In the genomic region with DNA sequence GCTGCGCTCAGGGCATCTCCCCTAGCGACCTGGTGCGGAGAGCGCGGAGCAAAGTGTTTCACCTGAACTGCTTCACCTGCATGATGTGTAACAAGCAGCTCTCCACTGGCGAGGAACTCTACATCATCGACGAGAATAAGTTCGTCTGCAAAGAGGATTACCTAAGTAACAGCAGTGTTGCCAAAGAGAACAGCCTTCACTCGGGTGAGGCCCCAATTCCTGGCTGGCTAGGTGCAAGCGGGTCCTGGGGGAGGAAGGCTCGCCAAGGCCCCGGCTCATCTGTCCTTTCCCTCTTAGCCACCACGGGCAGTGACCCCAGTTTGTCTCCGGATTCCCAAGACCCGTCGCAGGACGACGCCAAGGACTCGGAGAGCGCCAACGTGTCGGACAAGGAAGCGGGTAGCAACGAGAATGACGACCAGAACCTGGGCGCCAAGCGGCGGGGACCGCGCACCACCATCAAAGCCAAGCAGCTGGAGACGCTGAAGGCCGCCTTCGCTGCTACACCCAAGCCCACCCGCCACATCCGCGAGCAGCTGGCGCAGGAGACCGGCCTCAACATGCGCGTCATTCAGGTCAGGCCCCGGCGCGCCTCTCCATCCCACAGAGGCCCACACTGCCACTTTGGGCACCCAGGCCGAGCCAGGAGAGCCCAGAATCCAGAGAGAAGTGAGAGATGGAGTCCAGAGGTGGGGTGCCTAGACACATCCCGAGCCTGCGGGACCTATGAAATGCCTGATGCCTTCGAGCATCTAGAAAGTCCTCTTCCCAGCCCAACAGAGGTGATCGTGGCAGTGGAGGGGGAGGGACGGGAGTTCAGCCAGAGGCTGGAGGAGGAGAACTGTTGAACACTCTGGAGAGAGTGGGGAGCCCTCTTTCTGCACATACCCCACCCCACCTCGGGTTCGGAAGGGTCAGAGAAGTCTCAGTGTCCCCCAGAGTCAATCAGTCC, we compare ENCODE assay signal across 23 cellular contexts. TPM values are rescaled to one million over a fixed set of nuclear protein-coding genes. Genes with fewer than 3 reads are reported as not detected.
DNase-seq lines count a peak whose midpoint lies in the region; ATAC-seq, FAIRE-seq and TF ChIP-seq lines count a peak whose summit lies in the region.
"Had no signal": no experiment of that assay in that cellular context is flagged by ENCODE, and none has a peak within 500 bp of the region (broad histone marks: within the 10 kb centered on the region; RNA-seq: fewer than 3 reads in every experiment).

No MANE protein-coding gene starts in this region.

- no peak overlapping the region for H3K9ac ChIP-seq in H1 (replicated peaks in 1 of 4; ENCODE audit: extremely low read depth in 1 of 4, low read depth in 3 of 4, low read length in 3 of 4)
- H3K9ac ChIP-seq: KMS-11 had no signal

- TF ChIP-seq POLR2A in H1 (IDR thresholded peaks at IDR 0.05; ENCODE audit: control extremely low read depth in 1 of 2, low read depth in 2 of 2, low read length in 2 of 2) = no peak
- no peak for TF ChIP-seq POLR2A in GM18505 (IDR thresholded peaks at IDR 0.05; ENCODE audit: borderline replicate concordance, extremely low read depth, insufficient read depth, insufficient read length)

- H3K9me3 ChIP-seq in H1 (ENCODE audit: insufficient read depth in 2 of 2, low read depth in 1 of 2, low read length in 1 of 2) = no peaks in the 10 kb centered on the region; a peak in 1 of 4 replicates
- H3K9me3 ChIP-seq in naive thymus-derived CD4-positive, alpha-beta T cell (ENCODE audit: control insufficient read depth in 2 of 3, low read length in 3 of 3) = no peaks in the 10 kb centered on the region
- H3K9me3 ChIP-seq: body of pancreas, gastroesophageal sphincter, thyroid gland had no signal

- H2AK5ac ChIP-seq in H1 (ENCODE audit: low read depth, low read length) = peak overlapping the region; percentile 44; the same call in 1 of the 2 replicates

- H3K14ac ChIP-seq in H1 (ENCODE audit: insufficient read length) = no peak overlapping the region

- peak overlapping the region in 5 of 10 donors; percentile 13 to 69 (median 34) for H3K4me3 Mint-ChIP-seq in naive thymus-derived CD4-positive, alpha-beta T cell
- H3K4me3 Mint-ChIP-seq: activated naive CD8-positive, alpha-beta T cell treated with anti-CD3 and anti-CD28 coated beads for 36 hours; dendritic cell treated with granulocyte-macrophage colony-stimulating factor and Interleukin-4, amounts not matched to agents 40 ng/mL and 50 ng/mL, for 4 days had no signal

- WGBS in H1 (ENCODE audit: extremely low coverage in 1 of 2, insufficient coverage in 1 of 2, insufficient read length in 1 of 2, insufficient replicate concordance in 2 of 2, low coverage in 1 of 2, low lambda C conversion rate in 2 of 2, missing lambda C conversion rate in 1 of 2), 2 experiments = 2% methylated on average over 47 of the region's 52 CpGs; no CpG with 5 or more reads in 1 of the 2 experiments

- peaks cover 0 to 6% (median 2%) of the 10 kb centered on the region in 11 donors for H3K9me3 Mint-ChIP-seq in naive thymus-derived CD4-positive, alpha-beta T cell
- H3K9me3 Mint-ChIP-seq: activated naive CD8-positive, alpha-beta T cell treated with anti-CD3 and anti-CD28 coated beads for 36 hours; dendritic cell treated with granulocyte-macrophage colony-stimulating factor and Interleukin-4, amounts not matched to agents 40 ng/mL and 50 ng/mL, for 4 days; T-helper 2 cell treated with Interferon-gamma antibody and Interleukin-4, amounts not matched to agents 5 μg/mL and 100 μg/mL, for 36 hours had no signal

- no peak overlapping the region for H3K4ac ChIP-seq in H1 (replicated peaks; ENCODE audit: insufficient read length, low read depth, low read length)

- no peak overlapping the region for H2BK5ac ChIP-seq in H1 (ENCODE audit: low read depth, low read length)

- no peak overlapping the region for H3K27ac ChIP-seq in H1 (ENCODE audit: low read depth, low read length)
- H3K27ac ChIP-seq in naive thymus-derived CD4-positive, alpha-beta T cell (ENCODE audit: low read depth, low read length) = no peak overlapping the region
- H3K27ac ChIP-seq: body of pancreas, gastroesophageal sphincter, HL-60, KMS-11, thyroid gland had no signal

- peak overlapping the region; percentile 5; the same call in 1 of the 2 replicates for H3K4me3 ChIP-seq in H7 (ENCODE audit: insufficient read depth, low read depth, low read length)
- peak overlapping the region in 2 of 4 experiments; percentile 5 to 44; a peak in 3 of 8 replicates for H3K4me3 ChIP-seq in H1 (ENCODE audit: extremely low read depth in 1 of 4, insufficient read depth in 2 of 4, low read depth in 3 of 4, low read length in 4 of 4)
- H3K4me3 ChIP-seq in naive thymus-derived CD4-positive, alpha-beta T cell (ENCODE audit: low read length) = no peak overlapping the region
- H3K4me3 ChIP-seq: body of pancreas, gastroesophageal sphincter, lung, thyroid gland had no signal

- H4K91ac ChIP-seq in H1 (replicated peaks; ENCODE audit: insufficient read length, low read length) = no peak overlapping the region

- H2BK20ac ChIP-seq in H1 (ENCODE audit: low read length) = peak overlapping the region; percentile 40; the same call in 1 of the 2 replicates

- H2BK15ac ChIP-seq in H1 (ENCODE audit: low read length) = peak overlapping the region; percentile 95; the same call in 1 of the 2 replicates

- no peak overlapping the region for H4K5ac ChIP-seq in H1 (ENCODE audit: insufficient read length, low read depth, low read length)

- H3K23ac ChIP-seq in H1 (ENCODE audit: insufficient read length) = no peak overlapping the region

- H3K4me2 ChIP-seq in H1 (ENCODE audit: insufficient read depth in 1 of 2, low read depth in 2 of 2, low read length in 2 of 2) = peak overlapping the region; percentile 70 to 88
- H3K4me2 ChIP-seq: KMS-11 had no signal

- H3K4me1 ChIP-seq in H1 (replicated peaks in 1 of 4; ENCODE audit: control insufficient read depth in 3 of 4, insufficient read depth in 4 of 4, low read length in 3 of 4) = peaks cover 2 to 52% (median 42%) of the 10 kb centered on the region in 4 experiments
- H3K4me1 ChIP-seq in naive thymus-derived CD4-positive, alpha-beta T cell (ENCODE audit: control insufficient read depth in 2 of 2, insufficient read depth in 2 of 2, low read length in 2 of 2) = peaks cover 38% of the 10 kb centered on the region in 2 donors

- no peak for TF ChIP-seq EP300 in H1 (IDR thresholded peaks at IDR 0.05; ENCODE audit: borderline replicate concordance in 1 of 2, low read depth in 2 of 2, low read length in 2 of 2)

- peaks cover 13% of the 10 kb centered on the region; the same call in 1 of the 2 replicates for H3K23me2 ChIP-seq in H1 (ENCODE audit: low read depth, low read length)

- DNase-seq in G401 (ENCODE audit: low spot score) (peak; percentile 48), H7 (peak; percentile 75), H1 (ENCODE audit: low read depth in 1 of 2, low spot score in 2 of 2) (peak in 1 of 2 experiments; percentile 64), SK-N-DZ (ENCODE audit: low spot score) (no peak), NCI-H1694 (lab: John Stamatoyannopoulos, UW) (no peak), DMS 273 treated with DMSO at 0.1 percent for 48 hours (lab: John Stamatoyannopoulos, UW) (no peak)
- DNase-seq in naive thymus-derived CD4-positive, alpha-beta T cell = peak in 1 of 9 donors; percentile 13
- DNase-seq: activated naive CD8-positive, alpha-beta T cell treated with anti-CD3 and anti-CD28 coated beads for 36 hours; BE2C; body of pancreas; NCI-H1092 treated with DMSO at 0.1 percent for 48 hours; NCI-H2081 treated with DMSO at 0.1 percent for 48 hours; PC-3; SIG-M5; thyroid gland had no signal

- peaks cover 64 to 85% (median 74%) of the 10 kb centered on the region in 5 donors for H3K27me3 Mint-ChIP-seq in naive thymus-derived CD4-positive, alpha-beta T cell

- TF ChIP-seq RAD21 in H1 (IDR thresholded peaks at IDR 0.05 in 1 of 2, conservative IDR thresholded peaks at IDR 0.05 in 1 of 2; ENCODE audit: low read depth in 2 of 2, low read length in 2 of 2) = no peak

- POLR2A ChIA-PET in H1 (lab: Charles Lee; ENCODE audit: partially characterized antibody) = interaction anchor here (1.4 to 5.9 kb wide), 2 partner anchors 8 to 9 kb away, joined by 5 to 45 read pairs; a partner anchor contains a TSS
- POLR2A ChIA-PET in naive thymus-derived CD4-positive, alpha-beta T cell (lab: Charles Lee) = no interaction called here

- ATAC-seq in naive thymus-derived CD4-positive, alpha-beta T cell = no peak
- ATAC-seq in GM18505 (IDR thresholded peaks at IDR 0.05; ENCODE audit: unreplicated experiment) = no peak
- ATAC-seq: body of pancreas, gastroesophageal sphincter, HCT116, PC-3 had no signal

- in situ Hi-C loops in G401 (cut with HindIII; ENCODE audit: low sequenced_read_pairs) = loop anchor here (25.0 kb wide), 1 partner anchor 103 kb away; no protein-coding TSS in a partner anchor

- H3K36me3 Mint-ChIP-seq in naive thymus-derived CD4-positive, alpha-beta T cell = peaks cover 0 to 6% (median 0%) of the 10 kb centered on the region in 5 donors
- H3K36me3 Mint-ChIP-seq: activated naive CD8-positive, alpha-beta T cell treated with anti-CD3 and anti-CD28 coated beads for 36 hours had no signal

- H3K27me3 ChIP-seq in H7 (ENCODE audit: control insufficient read depth, insufficient read depth, low read length) = peaks cover 97% of the 10 kb centered on the region
- peaks cover 79 to 100% (median 91%) of the 10 kb centered on the region in 4 experiments for H3K27me3 ChIP-seq in H1 (replicated peaks in 1 of 4; ENCODE audit: control insufficient read depth in 3 of 4, extremely low read depth in 1 of 4, insufficient read depth in 3 of 4, low read length in 3 of 4)
- H3K27me3 ChIP-seq in naive thymus-derived CD4-positive, alpha-beta T cell (ENCODE audit: control insufficient read depth in 2 of 2, insufficient read depth in 2 of 2, low read length in 2 of 2) = peaks cover 23 to 77% of the 10 kb centered on the region in 2 donors

- intact Hi-C loops in naive thymus-derived CD4-positive, alpha-beta T cell (cut with micrococcal nuclease) = loop anchor here (5.0 to 10.0 kb wide), 2 partner anchors 802 to 1356 kb away; a partner anchor contains a TSS

- no peak for FAIRE-seq in H1 (lab: Jason Lieb, UNC)

- H4K8ac ChIP-seq in H1 (ENCODE audit: extremely low read depth, insufficient read depth, low read length) = peak overlapping the region; percentile 28

- no peaks in the 10 kb centered on the region for H3K79me2 ChIP-seq in H1 (ENCODE audit: control insufficient read depth in 1 of 2, insufficient read depth in 2 of 2, low read length in 2 of 2)

- peaks cover 8 to 25% of the 10 kb centered on the region in 2 experiments for H4K20me1 ChIP-seq in H1 (replicated peaks in 1 of 2; ENCODE audit: control insufficient read depth in 1 of 2, insufficient read depth in 2 of 2, low read length in 2 of 2)

- H3K56ac ChIP-seq in H1 (replicated peaks; ENCODE audit: insufficient read length, low read depth, low read length) = no peak overlapping the region

- H2BK12ac ChIP-seq in H1 (ENCODE audit: low read depth, low read length) = peak overlapping the region; percentile 89

- H3K18ac ChIP-seq in H1 (ENCODE audit: extremely low read depth, low read length) = peak overlapping the region; percentile 10; the same call in 1 of the 2 replicates

- H3K36me3 ChIP-seq in H7 (replicated peaks; ENCODE audit: control insufficient read depth, insufficient read depth, low read length) = no peaks in the 10 kb centered on the region
- H3K36me3 ChIP-seq in H1 (ENCODE audit: control insufficient read depth in 2 of 4, insufficient read depth in 4 of 4, low read length in 3 of 4) = peaks cover 0 to 13% (median 0%) of the 10 kb centered on the region in 4 experiments; a peak in 1 of 8 replicates
- H3K36me3 ChIP-seq in naive thymus-derived CD4-positive, alpha-beta T cell (ENCODE audit: control insufficient read depth in 2 of 3, insufficient read depth in 3 of 3, low read length in 3 of 3) = no peaks in the 10 kb centered on the region
- H3K36me3 ChIP-seq: BE2C, gastroesophageal sphincter, thyroid gland had no signal

- CTCF ChIA-PET in H1 (lab: Charles Lee; ENCODE audit: partially characterized antibody) = interaction anchor here (0.8 to 2.1 kb wide), 6 partner anchors 8 to 314 kb away, joined by 3 to 5 read pairs (median 4); no protein-coding TSS in a partner anchor
- CTCF ChIA-PET in naive thymus-derived CD4-positive, alpha-beta T cell (lab: Charles Lee) = no interaction called here

- H3K79me1 ChIP-seq in H1 (ENCODE audit: low read depth, low read length) = no peaks in the 10 kb centered on the region

- H3K27ac Mint-ChIP-seq in naive thymus-derived CD4-positive, alpha-beta T cell = peak overlapping the region in 5 of 9 donors; percentile 48 to 79 (median 59)
- H3K27ac Mint-ChIP-seq: activated naive CD8-positive, alpha-beta T cell treated with anti-CD3 and anti-CD28 coated beads for 36 hours; dendritic cell treated with granulocyte-macrophage colony-stimulating factor and Interleukin-4, amounts not matched to agents 40 ng/mL and 50 ng/mL, for 4 days had no signal

- peaks cover 19 to 69% (median 45%) of the 10 kb centered on the region in 7 donors for H3K4me1 Mint-ChIP-seq in naive thymus-derived CD4-positive, alpha-beta T cell

- TF ChIP-seq CTCF in H1 (IDR thresholded peaks at IDR 0.05; ENCODE audit: control extremely low read depth in 1 of 3, insufficient read depth in 1 of 3, low read depth in 1 of 3, low read length in 3 of 3) = no peak

- H2AFZ ChIP-seq in H1 (ENCODE audit: low read length) = no peak overlapping the region

- no peak overlapping the region for H2BK120ac ChIP-seq in H1 (replicated peaks; ENCODE audit: low read depth, low read length)

RNA-seq across cellular contexts. Expression of a gene that starts 3.3 kb away (rescaled TPM):
- 3.7 and 8.7 TPM in 2 replicates for total RNA-seq in G401 (2014; rRNA removed; shearing (Covaris generic))
- 14.2 and 23.1 TPM in 2 replicates for total RNA-seq in H7 (2014; rRNA removed; shearing (Covaris generic))
- 0.93 and 1.5 TPM in 2 replicates for total RNA-seq in H1 (2021; fragmentation: NEBNext Ultra II Directional; extraction: Animal tissue kit (Norgen Biotek cat#: 25700))
- 0.26 and 0.33 TPM in 2 replicates for polyA plus RNA-seq in H1 (2011; rRNA removed)
- polyA plus RNA-seq in H1 (2011; cell fraction: cytosol; rRNA removed) = 0.21 TPM
- 0.67 TPM for polyA plus RNA-seq in H1 (2011; cell fraction: nucleus; rRNA removed)
- polyA plus RNA-seq in H1 (2012, experiment 1 of 2) = 0.57 to 1.4 TPM (median 0.94 TPM) in 4 replicates
- polyA plus RNA-seq in H1 (2012, experiment 2 of 2) = 0.81 TPM
- polyA plus RNA-seq in H1 (2013, experiment 1 of 2) = 0.53 TPM
- polyA plus RNA-seq in H1 (2013, experiment 2 of 2) = 0.39 TPM
- 0.35 TPM in 1 of 2 replicates, not detected in the other for polyA minus RNA-seq in H1 (2011; rRNA and poly(A)+ RNA removed)
- not detected for polyA minus RNA-seq in H1 (2011; cell fraction: cytosol; rRNA and poly(A)+ RNA removed)
- 0.70 TPM for polyA minus RNA-seq in H1 (2011; cell fraction: nucleus; rRNA and poly(A)+ RNA removed)
- total RNA-seq in naive thymus-derived CD4-positive, alpha-beta T cell = under 1 TPM in 1 of 5 experiments, not detected in 4; 0.15 TPM
- polyA plus RNA-seq in naive thymus-derived CD4-positive, alpha-beta T cell = not detected
- polyA plus RNA-seq in SK-N-DZ (2014; cell fraction: cytosol; rRNA removed) = 0.21 TPM in 1 of 2 replicates, not detected in the other
- polyA plus RNA-seq in SK-N-DZ (2014; cell fraction: nucleus; rRNA removed) = not detected in 2 replicates
- total RNA-seq: body of pancreas, gastroesophageal sphincter, lung, PC-3, thyroid gland had no signal
- polyA plus RNA-seq: lung had no signal

RNA-seq across cellular contexts. Expression of a gene that starts 8.2 kb away (rescaled TPM):
- 39.4 and 54.7 TPM in 2 replicates for total RNA-seq in G401 (2014; rRNA removed; shearing (Covaris generic))
- 65.4 and 74.7 TPM in 2 replicates for total RNA-seq in H7 (2014; rRNA removed; shearing (Covaris generic))
- total RNA-seq in H1 (2021; fragmentation: NEBNext Ultra II Directional; extraction: Animal tissue kit (Norgen Biotek cat#: 25700)) = 62.8 and 67.7 TPM in 2 replicates
- polyA plus RNA-seq in H1 (2011; rRNA removed) = 20.1 and 23.7 TPM in 2 replicates
- polyA plus RNA-seq in H1 (2011; cell fraction: cytosol; rRNA removed) = 26.3 TPM
- 29.8 TPM for polyA plus RNA-seq in H1 (2011; cell fraction: nucleus; rRNA removed)
- polyA plus RNA-seq in H1 (2012, experiment 1 of 2) = 66.6 to 96.2 TPM (median 77.0 TPM) in 4 replicates
- 23.2 TPM for polyA plus RNA-seq in H1 (2012, experiment 2 of 2)
- 74.6 TPM for polyA plus RNA-seq in H1 (2013, experiment 1 of 2)
- polyA plus RNA-seq in H1 (2013, experiment 2 of 2) = 70.3 TPM
- 24.8 and 31.2 TPM in 2 replicates for polyA minus RNA-seq in H1 (2011; rRNA and poly(A)+ RNA removed)
- 21.7 TPM for polyA minus RNA-seq in H1 (2011; cell fraction: cytosol; rRNA and poly(A)+ RNA removed)
- 26.4 TPM for polyA minus RNA-seq in H1 (2011; cell fraction: nucleus; rRNA and poly(A)+ RNA removed)
- total RNA-seq in naive thymus-derived CD4-positive, alpha-beta T cell = 10 to 100 TPM; 39.7 to 70.8 (median 58.7) TPM
- polyA plus RNA-seq in naive thymus-derived CD4-positive, alpha-beta T cell = 10 to 100 TPM; 70.1 to 97.1 TPM
- 30.3 and 49.6 TPM in 2 replicates for polyA plus RNA-seq in SK-N-DZ (2014; cell fraction: cytosol; rRNA removed)
- polyA plus RNA-seq in SK-N-DZ (2014; cell fraction: nucleus; rRNA removed) = 15.5 and 27.1 TPM in 2 replicates

Comparison
In these comparisons a context has a peak if more than half of its experiments do, and no peak if none do; other contexts are left out.
1. DNase-seq: peak in G401 (single experiment) and H7 (single experiment); none in SK-N-DZ (single experiment), NCI-H1694 (single experiment) and DMS 273 treated with DMSO at 0.1 percent for 48 hours (single experiment).